Comparison of ENCODE assay signal across 1 cellular context in the genomic region with DNA sequence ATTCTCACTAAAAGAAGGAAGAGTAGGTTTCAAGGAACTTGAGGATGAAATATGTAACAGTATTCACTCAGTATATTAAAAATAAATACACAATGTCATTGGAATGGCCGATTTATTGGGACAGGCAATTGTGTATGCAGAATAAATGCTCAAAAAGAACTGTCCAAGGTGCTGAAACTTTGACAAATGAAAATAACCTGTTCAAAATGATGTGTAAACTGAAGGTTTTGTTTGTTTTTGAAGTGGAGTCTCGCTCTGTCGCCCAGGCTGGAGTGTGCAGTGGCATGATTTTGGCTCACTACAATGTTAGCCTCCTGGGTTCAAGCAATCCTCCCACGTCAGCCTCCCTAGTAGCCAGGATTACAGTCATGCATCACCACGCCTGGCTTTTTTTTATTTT.
TF ChIP-seq lines count a peak whose summit lies in the region.

No MANE protein-coding gene starts in this region.

TF ChIP-seq in HepG2, 621 proteins besides CTCF, POLR2A, EP300 and RAD21 (continued from another document):
- TF ChIP-seq, protein P1, sequence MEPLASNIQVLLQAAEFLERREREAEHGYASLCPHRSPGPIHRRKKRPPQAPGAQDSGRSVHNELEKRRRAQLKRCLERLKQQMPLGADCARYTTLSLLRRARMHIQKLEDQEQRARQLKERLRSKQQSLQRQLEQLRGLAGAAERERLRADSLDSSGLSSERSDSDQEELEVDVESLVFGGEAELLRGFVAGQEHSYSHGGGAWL (CRISPR knock-in tag; IDR thresholded peaks at IDR 0.05), result no peak
- TF ChIP-seq KLF16 (CRISPR knock-in tag; IDR thresholded peaks at IDR 0.05), result 0 out of 4 replicates have a peak, but pooled peaks of 1 of the 2 experiments have one; percentile 38
- TF ChIP-seq ZNF678 (CRISPR knock-in tag; IDR thresholded peaks at IDR 0.05), result no peak
- TF ChIP-seq, protein P2, sequence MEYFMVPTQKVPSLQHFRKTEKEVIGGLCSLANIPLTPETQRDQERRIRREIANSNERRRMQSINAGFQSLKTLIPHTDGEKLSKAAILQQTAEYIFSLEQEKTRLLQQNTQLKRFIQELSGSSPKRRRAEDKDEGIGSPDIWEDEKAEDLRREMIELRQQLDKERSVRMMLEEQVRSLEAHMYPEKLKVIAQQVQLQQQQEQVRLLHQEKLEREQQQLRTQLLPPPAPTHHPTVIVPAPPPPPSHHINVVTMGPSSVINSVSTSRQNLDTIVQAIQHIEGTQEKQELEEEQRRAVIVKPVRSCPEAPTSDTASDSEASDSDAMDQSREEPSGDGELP (IDR thresholded peaks at IDR 0.05; ENCODE audit: borderline replicate concordance, low read depth), result no peak
- no peak for TF ChIP-seq ZNF3 (CRISPR knock-in tag; IDR thresholded peaks at IDR 0.05)
- TF ChIP-seq ZSCAN9 (CRISPR knock-in tag; IDR thresholded peaks at IDR 0.05; ENCODE audit: borderline replicate concordance), result peak; percentile 60; the same call in 1 of the 2 replicates
- 0 out of 2 replicates have a peak, but pooled peaks have one; percentile 53 for TF ChIP-seq ZSCAN20 (CRISPR knock-in tag; IDR thresholded peaks at IDR 0.05; ENCODE audit: borderline replicate concordance)
- TF ChIP-seq KLF12 (CRISPR knock-in tag; IDR thresholded peaks at IDR 0.05; ENCODE audit: borderline replicate concordance), result no peak
- no peak for TF ChIP-seq CC2D1A (CRISPR knock-in tag; IDR thresholded peaks at IDR 0.05)
- no peak for TF ChIP-seq ZNF431 (CRISPR knock-in tag; IDR thresholded peaks at IDR 0.05; ENCODE audit: borderline replicate concordance, low read depth)
- no peak for TF ChIP-seq ZMYM2 (CRISPR knock-in tag; IDR thresholded peaks at IDR 0.05)
- no peak for TF ChIP-seq TAF1 (CRISPR knock-in tag; IDR thresholded peaks at IDR 0.05)
- no peak for TF ChIP-seq DMAP1 (CRISPR knock-in tag; IDR thresholded peaks at IDR 0.05)
- TF ChIP-seq, protein P3, sequence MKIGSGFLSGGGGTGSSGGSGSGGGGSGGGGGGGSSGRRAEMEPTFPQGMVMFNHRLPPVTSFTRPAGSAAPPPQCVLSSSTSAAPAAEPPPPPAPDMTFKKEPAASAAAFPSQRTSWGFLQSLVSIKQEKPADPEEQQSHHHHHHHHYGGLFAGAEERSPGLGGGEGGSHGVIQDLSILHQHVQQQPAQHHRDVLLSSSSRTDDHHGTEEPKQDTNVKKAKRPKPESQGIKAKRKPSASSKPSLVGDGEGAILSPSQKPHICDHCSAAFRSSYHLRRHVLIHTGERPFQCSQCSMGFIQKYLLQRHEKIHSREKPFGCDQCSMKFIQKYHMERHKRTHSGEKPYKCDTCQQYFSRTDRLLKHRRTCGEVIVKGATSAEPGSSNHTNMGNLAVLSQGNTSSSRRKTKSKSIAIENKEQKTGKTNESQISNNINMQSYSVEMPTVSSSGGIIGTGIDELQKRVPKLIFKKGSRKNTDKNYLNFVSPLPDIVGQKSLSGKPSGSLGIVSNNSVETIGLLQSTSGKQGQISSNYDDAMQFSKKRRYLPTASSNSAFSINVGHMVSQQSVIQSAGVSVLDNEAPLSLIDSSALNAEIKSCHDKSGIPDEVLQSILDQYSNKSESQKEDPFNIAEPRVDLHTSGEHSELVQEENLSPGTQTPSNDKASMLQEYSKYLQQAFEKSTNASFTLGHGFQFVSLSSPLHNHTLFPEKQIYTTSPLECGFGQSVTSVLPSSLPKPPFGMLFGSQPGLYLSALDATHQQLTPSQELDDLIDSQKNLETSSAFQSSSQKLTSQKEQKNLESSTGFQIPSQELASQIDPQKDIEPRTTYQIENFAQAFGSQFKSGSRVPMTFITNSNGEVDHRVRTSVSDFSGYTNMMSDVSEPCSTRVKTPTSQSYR (CRISPR knock-in tag; IDR thresholded peaks at IDR 0.05; ENCODE audit: borderline replicate concordance), result no peak
- no peak for TF ChIP-seq MTF2 (CRISPR knock-in tag; IDR thresholded peaks at IDR 0.05; ENCODE audit: borderline replicate concordance)
- 0 out of 2 replicates have a peak, but pooled peaks have one; percentile 46 for TF ChIP-seq TGIF2 (CRISPR knock-in tag; IDR thresholded peaks at IDR 0.05)
- no peak for TF ChIP-seq SMARCE1 (IDR thresholded peaks at IDR 0.05; ENCODE audit: borderline replicate concordance)
- no peak for TF ChIP-seq ZBTB39 (CRISPR knock-in tag; IDR thresholded peaks at IDR 0.05)
- no peak for TF ChIP-seq ZNF569 (CRISPR knock-in tag; IDR thresholded peaks at IDR 0.05; ENCODE audit: borderline replicate concordance)
- TF ChIP-seq FOSL2 (CRISPR knock-in tag; IDR thresholded peaks at IDR 0.05), result no peak
- no peak for TF ChIP-seq TBL1XR1 (IDR thresholded peaks at IDR 0.05; ENCODE audit: borderline replicate concordance, low read length, partially characterized antibody)
- no peak for TF ChIP-seq ZNF460 (CRISPR knock-in tag; IDR thresholded peaks at IDR 0.05; ENCODE audit: borderline replicate concordance)
- TF ChIP-seq EHMT2 (IDR thresholded peaks at IDR 0.05; ENCODE audit: borderline replicate concordance, low read depth, low read length), result peak; percentile 99
